Comparison of ENCODE assay signal across 8 cellular contexts in the genomic region with DNA sequence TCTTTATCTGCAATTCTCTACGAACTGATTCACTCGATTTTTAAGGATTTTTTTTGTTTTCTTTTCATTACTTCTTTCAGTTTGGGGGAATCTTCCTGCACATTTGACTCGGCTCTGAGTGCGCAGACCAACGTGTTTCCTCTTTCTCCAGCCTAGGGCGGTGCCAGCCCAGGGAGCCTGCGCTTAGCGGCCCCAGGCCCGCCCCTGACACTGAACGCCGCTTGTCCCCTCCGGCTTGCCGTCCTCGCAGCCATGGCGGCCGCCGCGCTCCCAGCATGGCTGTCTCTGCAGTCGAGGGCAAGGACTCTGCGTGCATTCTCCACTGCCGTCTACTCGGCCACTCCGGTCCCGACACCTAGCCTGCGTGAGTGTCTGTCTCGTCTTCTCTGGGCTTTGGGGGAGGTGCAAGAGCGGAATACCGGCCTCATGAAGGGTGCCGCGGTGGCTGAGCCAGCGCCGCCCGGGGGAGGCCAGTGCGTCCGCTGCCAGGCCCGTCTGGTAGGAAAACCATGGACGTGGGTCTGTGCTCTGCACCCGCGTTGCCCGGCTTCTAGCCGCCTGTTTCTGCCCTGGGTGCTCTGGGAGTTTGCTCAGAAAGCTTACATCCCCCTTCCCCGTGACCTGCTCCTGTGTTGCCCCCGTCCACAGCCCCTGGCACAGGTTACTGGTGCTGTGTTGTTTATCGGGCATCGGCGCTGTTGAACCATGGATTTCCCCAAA. TPM values are rescaled to one million over a fixed set of nuclear protein-coding genes. Genes with fewer than 3 reads are reported as not detected.
A peak's percentile ranks its signal among the peaks of the same experiment; 100 is the strongest.
DNase-seq lines count a peak whose midpoint lies in the region; ATAC-seq and TF ChIP-seq lines count a peak whose summit lies in the region.

Gene MRPS35, plus strand, starts transcription at position 241 of the 720 bp plus-strand sequence. Its CDS starts 12 bp downstream, at position 253.

- TF ChIP-seq CTCF in CD14-positive monocyte (IDR thresholded peaks at IDR 0.05) (no peak), right lobe of liver (IDR thresholded peaks at IDR 0.05) (no peak)

- peaks cover 0 to 13% (median 0%) of the 10 kb centered on the region in 4 donors for H3K4me1 ChIP-seq in right lobe of liver

- TF ChIP-seq POLR2A in right lobe of liver (IDR thresholded peaks at IDR 0.05): peak; percentile 88

- H3K36me3 Mint-ChIP-seq in CD14-positive monocyte: peaks cover 5 to 25% of the 10 kb centered on the region in 2 donors

- WGBS in right lobe of liver (ENCODE audit: insufficient coverage, low coverage, low lambda C conversion rate, missing lambda C conversion rate): 0% methylated on average over 36 of the region's 46 CpGs

- H3K4me3 ChIP-seq in right lobe of liver: peak within 1 kb of the TSS; percentile 78 to 98 (median 96)

- intact Hi-C loops in CD14-positive monocyte (cut with micrococcal nuclease) (no loop called here), right lobe of liver (cut with DNase I) (no loop called here)

- peaks cover 0 to 6% (median 0%) of the 10 kb centered on the region in 4 donors for H3K36me3 ChIP-seq in right lobe of liver

- peak within 1 kb of the TSS; percentile 99 to 100 for H3K4me3 Mint-ChIP-seq in CD14-positive monocyte

- H3K9me3 Mint-ChIP-seq in CD14-positive monocyte: no peaks in the 10 kb centered on the region

- no peaks in the 10 kb centered on the region for H3K9me3 ChIP-seq in right lobe of liver

- ATAC-seq in GM19328 (IDR thresholded peaks at IDR 0.05; ENCODE audit: unreplicated experiment) (peak; percentile 93), HG03469 (IDR thresholded peaks at IDR 0.05; ENCODE audit: unreplicated experiment) (peak; percentile 93), right lobe of liver (peak; percentile 95 to 99 (median 98))

- peak within 1 kb of the TSS; percentile 84 to 90 (median 86) for H3K27ac ChIP-seq in right lobe of liver

- peak within 1 kb of the TSS; percentile 85 to 97 (median 92) for H3K27ac Mint-ChIP-seq in CD14-positive monocyte

- DNase-seq in CD14-positive monocyte (ENCODE audit: low spot score): peak; percentile 91
- peak; percentile 67 for DNase-seq in NCI-H748 treated with DMSO at 0.1 percent for 48 hours (lab: John Stamatoyannopoulos, UW)
- DNase-seq in activated CD4-positive, alpha-beta T cell treated with anti-CD3 and anti-CD28 coated beads, Interleukin-2, amount 50 U/mL, for 4 hours: peak; percentile 88
- peak; percentile 97 for DNase-seq in dermis blood vessel endothelial cell
- peak; percentile 93 to 96 (median 95) for DNase-seq in right lobe of liver
- DNase-seq in stimulated activated CD4-positive, alpha-beta T cell treated with anti-CD3 and anti-CD28 coated beads, Interleukin-4, amount 100 ng/mL, for 24 hours: peak; percentile 92

- H3K27me3 ChIP-seq in right lobe of liver: no peaks in the 10 kb centered on the region

- H3K27me3 Mint-ChIP-seq in CD14-positive monocyte (ENCODE audit: low read depth in 3 of 3): peaks cover 0 to 5% (median 0%) of the 10 kb centered on the region in 3 donors

- H3K4me1 Mint-ChIP-seq in CD14-positive monocyte: peaks cover 20% of the 10 kb centered on the region

RNA-seq across cellular contexts. Expression of gene MRPS35, which starts in this region (rescaled TPM):
- polyA plus RNA-seq in CD14-positive monocyte: 10 to 100 TPM; 46.1 to 51.8 TPM
- total RNA-seq in dermis blood vessel endothelial cell (46.3 and 48.5 TPM in 2 replicates), right lobe of liver (10 to 100 TPM; 34.6 to 84.4 (median 41.1) TPM)

Comparison
In these comparisons a context has a peak if more than half of its experiments do, and no peak if none do; other contexts are left out.
1. Peak in every context shown above with its lines: DNase-seq, ATAC-seq, H3K4me3 ChIP-seq and H3K27ac ChIP-seq.